Comparison of ENCODE assay signal across 12 cellular contexts in the genomic region with DNA sequence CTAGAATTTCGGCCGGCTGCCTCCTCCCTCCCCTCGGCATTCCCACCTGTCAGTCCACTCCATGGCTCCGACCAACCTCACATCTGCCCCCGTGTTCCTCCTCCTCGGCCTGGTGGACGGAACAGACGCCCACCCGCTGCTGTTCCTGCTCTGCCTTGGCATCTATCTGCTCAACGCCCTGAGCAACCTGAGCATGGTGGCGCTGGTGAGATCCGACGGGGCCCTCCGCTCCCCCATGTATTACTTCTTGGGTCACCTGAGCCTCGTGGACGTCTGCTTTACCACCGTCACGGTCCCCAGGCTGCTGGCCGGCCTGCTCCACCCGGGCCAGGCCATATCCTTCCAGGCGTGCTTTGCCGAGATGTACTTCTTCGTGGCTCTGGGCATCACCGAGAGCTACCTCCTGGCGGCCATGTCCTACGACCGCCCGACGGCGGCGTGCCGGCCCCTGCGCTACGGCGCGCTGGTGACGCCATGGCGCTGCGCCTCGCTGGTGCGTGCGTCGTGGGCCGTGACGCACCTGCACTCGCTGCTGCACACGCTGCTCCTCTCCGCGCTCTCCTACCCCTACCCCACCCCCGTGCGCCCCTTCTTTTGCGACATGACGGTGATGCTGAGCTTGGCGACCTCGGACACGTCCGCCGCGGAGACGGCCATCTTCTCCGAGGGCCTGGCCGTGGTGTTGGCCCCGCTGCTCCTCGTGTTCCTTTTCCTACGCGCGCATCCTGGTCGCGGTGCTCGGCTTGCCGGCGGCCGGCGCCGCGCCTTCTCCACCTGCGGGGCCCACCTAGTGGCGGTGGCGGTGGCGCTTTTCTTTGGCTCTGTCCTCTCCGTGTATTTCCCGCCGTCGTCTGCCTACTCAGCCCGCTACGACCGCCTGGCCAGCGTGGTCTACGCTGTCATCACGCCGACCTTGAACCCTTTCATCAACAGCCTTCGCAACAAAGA. TPM values are rescaled to one million over a fixed set of nuclear protein-coding genes. Genes with fewer than 3 reads are reported as not detected.
DNase-seq lines count a peak whose midpoint lies in the region; ATAC-seq and TF ChIP-seq lines count a peak whose summit lies in the region.
"Had no signal": no experiment of that assay in that cellular context is flagged by ENCODE, and none has a peak within 500 bp of the region (broad histone marks: within the 10 kb centered on the region; RNA-seq: fewer than 3 reads in every experiment).

A gene (minus strand): TSS at position 440 of the 948 bp plus-strand sequence.

- H3K4me1 Mint-ChIP-seq in activated CD4-positive, alpha-beta memory T cell treated with anti-CD3 and anti-CD28 coated beads for 36 hours (ENCODE audit: low read depth): no peaks in the 10 kb centered on the region
- H3K4me1 Mint-ChIP-seq in endodermal cell: no peaks in the 10 kb centered on the region
- H3K4me1 Mint-ChIP-seq: mesothelial cell of epicardium had no signal

- CTCF ChIA-PET in activated CD4-positive, alpha-beta memory T cell treated with anti-CD3 and anti-CD28 coated beads for 36 hours (lab: Charles Lee): no interaction called here

- TF ChIP-seq CTCF in GM13976 (IDR thresholded peaks at IDR 0.05; ENCODE audit: borderline replicate concordance, control extremely low read depth, extremely low read depth, insufficient read depth, missing control alignments) (no peak), endodermal cell (conservative IDR thresholded peaks at IDR 0.05) (no peak), foreskin keratinocyte (conservative IDR thresholded peaks at IDR 0.05) (no peak), GM20000 (IDR thresholded peaks at IDR 0.05; ENCODE audit: extremely low read depth, missing control alignments) (no peak)

- H3K4me2 ChIP-seq in GM23248 (ENCODE audit: unreplicated experiment): no peak within 1 kb of the TSS
- H3K4me2 ChIP-seq: KMS-11, smooth muscle cell had no signal

- H3K36me3 Mint-ChIP-seq in activated CD4-positive, alpha-beta memory T cell treated with anti-CD3 and anti-CD28 coated beads for 36 hours: no peaks in the 10 kb centered on the region
- H3K36me3 Mint-ChIP-seq in endodermal cell (ENCODE audit: low read depth): no peaks in the 10 kb centered on the region
- H3K36me3 Mint-ChIP-seq: mesothelial cell of epicardium had no signal

- peak within 1 kb of the TSS; percentile 74 for H3K4me3 Mint-ChIP-seq in activated CD4-positive, alpha-beta memory T cell treated with anti-CD3 and anti-CD28 coated beads for 36 hours
- peak within 1 kb of the TSS; percentile 11 for H3K4me3 Mint-ChIP-seq in endodermal cell
- H3K4me3 Mint-ChIP-seq: mesothelial cell of epicardium had no signal

- no peaks in the 10 kb centered on the region for H3K9me2 ChIP-seq in GM23248 (ENCODE audit: insufficient read depth)

- H3K27ac ChIP-seq in endodermal cell (ENCODE audit: low read depth, low read length): no peak within 1 kb of the TSS
- no peak within 1 kb of the TSS for H3K27ac ChIP-seq in GM23248
- no peak within 1 kb of the TSS for H3K27ac ChIP-seq in foreskin keratinocyte
- H3K27ac ChIP-seq: KMS-11 had no signal

- H4K20me1 ChIP-seq in GM23248 (ENCODE audit: insufficient read depth): no peaks in the 10 kb centered on the region

- H3K79me2 ChIP-seq in GM23248 (ENCODE audit: insufficient read depth): no peaks in the 10 kb centered on the region

- no peaks in the 10 kb centered on the region for H3K9me3 Mint-ChIP-seq in activated CD4-positive, alpha-beta memory T cell treated with anti-CD3 and anti-CD28 coated beads for 36 hours
- peaks cover 79% of the 10 kb centered on the region for H3K9me3 Mint-ChIP-seq in endodermal cell

- DNase-seq in GM13976 (ENCODE audit: low spot score) (peak; percentile 61), endodermal cell (peak; percentile 78), GM23248 (no peak), foreskin keratinocyte (no peak), GM20000 (ENCODE audit: low spot score) (no peak)
- peak; percentile 59 for DNase-seq in activated CD4-positive, alpha-beta memory T cell treated with anti-CD3 and anti-CD28 coated beads for 36 hours
- peak; percentile 40 for DNase-seq in stimulated activated CD4-positive, alpha-beta T cell treated with anti-CD3 and anti-CD28 coated beads, Interleukin-4, amount 100 ng/mL, for 24 hours
- DNase-seq: activated CD8-positive, alpha-beta memory T cell treated with anti-CD3 and anti-CD28 coated beads for 24 hours had no signal

- H3K4me1 ChIP-seq in endodermal cell (ENCODE audit: control insufficient read depth, insufficient read depth, low read length) (no peaks in the 10 kb centered on the region), GM23248 (ENCODE audit: insufficient read depth) (no peaks in the 10 kb centered on the region), foreskin keratinocyte (no peaks in the 10 kb centered on the region)

- peaks cover 24% of the 10 kb centered on the region for H3K9me3 ChIP-seq in endodermal cell (ENCODE audit: control insufficient read depth, low read length)
- no peaks in the 10 kb centered on the region for H3K9me3 ChIP-seq in GM23248 (ENCODE audit: low read depth)

- WGBS in endodermal cell (ENCODE audit: insufficient coverage in 1 of 2, insufficient read length in 1 of 2), 2 experiments: 70 to 85% methylated on average over 85 to 92 of the region's 92 CpGs
- WGBS in GM23248 (ENCODE audit: low coverage in 1 of 2, low lambda C conversion rate in 2 of 2, missing lambda C conversion rate in 2 of 2), 2 experiments: 30 to 36% methylated on average over 72 to 79 of the region's 92 CpGs

- no peak for ATAC-seq in foreskin keratinocyte
- ATAC-seq in GM18867 (IDR thresholded peaks at IDR 0.05; ENCODE audit: unreplicated experiment): no peak

- POLR2A ChIA-PET in activated CD4-positive, alpha-beta memory T cell treated with anti-CD3 and anti-CD28 coated beads for 36 hours (lab: Charles Lee): no interaction called here

- no peaks in the 10 kb centered on the region for H3K27me3 ChIP-seq in endodermal cell (ENCODE audit: control insufficient read depth, insufficient read depth, low read length, poor library complexity, severe bottlenecking)
- H3K27me3 ChIP-seq in GM23248 (replicated peaks; ENCODE audit: insufficient read depth): no peaks in the 10 kb centered on the region
- peaks cover 7% of the 10 kb centered on the region for H3K27me3 ChIP-seq in foreskin keratinocyte

- no peak within 1 kb of the TSS for H3K9ac ChIP-seq in endodermal cell (ENCODE audit: extremely low read depth, low read length, poor library complexity, severe bottlenecking)
- H3K9ac ChIP-seq in GM23248: no peak within 1 kb of the TSS
- H3K9ac ChIP-seq: KMS-11 had no signal

- no peaks in the 10 kb centered on the region for H3K36me3 ChIP-seq in endodermal cell (ENCODE audit: control insufficient read depth, insufficient read depth, low read length)
- H3K36me3 ChIP-seq in GM23248 (ENCODE audit: low read depth): no peaks in the 10 kb centered on the region

- in situ Hi-C loops in GM13976 (cut with MboI; ENCODE audit: low sequenced_read_pairs, unreplicated experiment) (no loop called here), GM23248 (cut with MboI) (no loop called here)

- H3K27me3 Mint-ChIP-seq in activated CD4-positive, alpha-beta memory T cell treated with anti-CD3 and anti-CD28 coated beads for 36 hours: peaks cover 11% of the 10 kb centered on the region
- H3K27me3 Mint-ChIP-seq in endodermal cell (ENCODE audit: insufficient read depth): peaks cover 12% of the 10 kb centered on the region

- no peaks in the 10 kb centered on the region for H3F3A ChIP-seq in GM23248 (ENCODE audit: insufficient read depth)

- intact Hi-C loops in activated CD4-positive, alpha-beta memory T cell treated with anti-CD3 and anti-CD28 coated beads for 36 hours (cut with micrococcal nuclease): no loop called here

- H3K27ac Mint-ChIP-seq in activated CD4-positive, alpha-beta memory T cell treated with anti-CD3 and anti-CD28 coated beads for 36 hours: peak within 1 kb of the TSS; percentile 16
- no peak within 1 kb of the TSS for H3K27ac Mint-ChIP-seq in endodermal cell
- H3K27ac Mint-ChIP-seq: mesothelial cell of epicardium had no signal

- no peak within 1 kb of the TSS for H3K4me3 ChIP-seq in endodermal cell (ENCODE audit: low read length)
- H3K4me3 ChIP-seq in GM23248: no peak within 1 kb of the TSS
- H3K4me3 ChIP-seq: smooth muscle cell had no signal

- no peak within 1 kb of the TSS for H2AFZ ChIP-seq in GM23248

RNA-seq across cellular contexts. Expression of the gene that starts here (rescaled TPM):
- total RNA-seq in activated CD4-positive, alpha-beta memory T cell treated with anti-CD3 and anti-CD28 coated beads for 36 hours: 1 to 10 TPM; 2.4 to 2.7 TPM
- total RNA-seq in endodermal cell: not detected
- not detected for polyA plus RNA-seq in endodermal cell (2013, experiment 1 of 2)
- polyA plus RNA-seq in endodermal cell (2013, experiment 2 of 2): not detected
- not detected in 2 replicates for total RNA-seq in GM23248 (2014; rRNA removed; shearing (Covaris generic))
- polyA plus RNA-seq in GM23248 (2016; fragmentation: Nextera tagmentation; extraction: Ambion mirVana): not detected in 2 replicates
- not detected in 2 replicates for total RNA-seq in foreskin keratinocyte
- polyA plus RNA-seq in foreskin keratinocyte: not detected in 2 replicates
- total RNA-seq: mesothelial cell of epicardium, smooth muscle cell had no signal
- polyA plus RNA-seq: smooth muscle cell had no signal

Comparison
In these comparisons a context has a peak if more than half of its experiments do, and no peak if none do; other contexts are left out.
1. Peak in DNase-seq in endodermal cell; RNA of the gene not detected or under 1 TPM.
2. DNase-seq: peak in GM13976 (single experiment), activated CD4-positive, alpha-beta memory T cell treated with anti-CD3 and anti-CD28 coated beads for 36 hours (single experiment) and stimulated activated CD4-positive, alpha-beta T cell treated with anti-CD3 and anti-CD28 coated beads, Interleukin-4, amount 100 ng/mL, for 24 hours (single experiment); none in GM23248 (single experiment), foreskin keratinocyte (0 of 2) and GM20000 (single experiment).